ENCODE assay signal across 8 cellular contexts in genomic region chr9:40991741-40992471, GRCh38.
DNase-seq lines count a peak whose midpoint lies in the region; ATAC-seq and TF ChIP-seq lines count a peak whose summit lies in the region.
"Not testable (repeated sequence)": the region's sequence is repeated elsewhere in the genome, so short reads cannot be mapped to it uniquely, and the experiment has no call there.

No MANE protein-coding gene starts in this region.

- H3K27ac ChIP-seq in ACC112 (ENCODE audit: low read depth, low read length) = peak overlapping the region; percentile 70
- H3K27ac ChIP-seq in epithelial cell of prostate = peak overlapping the region; percentile 87
- peak overlapping the region; percentile 90 to 91 for H3K27ac ChIP-seq in lung (ENCODE audit: low read depth in 1 of 2, low read length in 1 of 2)

- peak overlapping the region; percentile 93 for H3K9ac ChIP-seq in NT2/D1 (ENCODE audit: insufficient read length, low read depth)

- H3K27me3 ChIP-seq in ACC112 (ENCODE audit: insufficient read depth, low read length); NT2/D1 (ENCODE audit: insufficient read depth, insufficient read length); lung (ENCODE audit: control insufficient read depth, insufficient read depth): not testable (repeated sequence)

- H2AFZ ChIP-seq in ACC112 (ENCODE audit: low read length, unreplicated experiment) = peak overlapping the region; percentile 92

- peaks cover 37% of the 10 kb centered on the region for H3K4me1 Mint-ChIP-seq in activated T-cell treated with anti-CD3 and anti-CD28 coated beads, Interleukin-2, amount 50 U/mL, for 24 hours (ENCODE audit: low read depth)

- peaks cover 12% of the 10 kb centered on the region for H3K4me1 ChIP-seq in ACC112 (ENCODE audit: control insufficient read depth, insufficient read depth, low read length, unreplicated experiment)
- not testable (repeated sequence) for H3K4me1 ChIP-seq in NT2/D1 (ENCODE audit: insufficient read depth, insufficient read length); lung (ENCODE audit: control insufficient read depth in 2 of 2, insufficient read depth in 2 of 2, low read length in 2 of 2)

- H3K79me2 ChIP-seq in ACC112 (ENCODE audit: control insufficient read depth, insufficient read depth, low read length, unreplicated experiment) = peaks cover 13% of the 10 kb centered on the region

- H3K36me3 ChIP-seq in ACC112 (ENCODE audit: insufficient read depth, low read length); NT2/D1 (ENCODE audit: insufficient read depth, insufficient read length, low read length); lung (ENCODE audit: control insufficient read depth in 2 of 2, insufficient read depth in 2 of 2, low read length in 2 of 2): not testable (repeated sequence)

- peak; percentile 97 for DNase-seq in NT2/D1 (ENCODE audit: low read depth, low spot score)
- DNase-seq in activated T-cell treated with anti-CD3 and anti-CD28 coated beads, Interleukin-2, amount 50 U/mL, for 24 hours = peak; percentile 99
- DNase-seq in epithelial cell of prostate (ENCODE audit: low read depth, low spot score) = peak; percentile 89
- peak; percentile 99 for DNase-seq in lung (ENCODE audit: low spot score)
- peak; percentile 89 to 97 for DNase-seq in stimulated activated CD4-positive, alpha-beta T cell treated with anti-CD3 and anti-CD28 coated beads, Interleukin-1b, Interleukin-23, amount 100 ng/mL, for 1 hour (ENCODE audit: low read depth in 2 of 2)

- ATAC-seq in GM18867 (IDR thresholded peaks at IDR 0.05; ENCODE audit: unreplicated experiment) = peak; percentile 100
- peak; percentile 100 for ATAC-seq in HG02884 (IDR thresholded peaks at IDR 0.05; ENCODE audit: unreplicated experiment)
- ATAC-seq in lung (ENCODE audit: insufficient read depth, low FRiP score) = peak; percentile 100

- WGBS in lung, 2 donors = 7 to 9% methylated on average over 54 of the region's 54 CpGs

- not testable (repeated sequence) for H3K27ac Mint-ChIP-seq in activated T-cell treated with anti-CD3 and anti-CD28 coated beads, Interleukin-2, amount 50 U/mL, for 24 hours

- not testable (repeated sequence) for H3K4me3 Mint-ChIP-seq in activated T-cell treated with anti-CD3 and anti-CD28 coated beads, Interleukin-2, amount 50 U/mL, for 24 hours

- peak; percentile 47 for TF ChIP-seq CTCF in lung (IDR thresholded peaks at IDR 0.05; ENCODE audit: control extremely low read depth, extremely low read depth)

- H3K4me3 ChIP-seq in ACC112 (ENCODE audit: low read depth, low read length) (peak overlapping the region; percentile 86), NT2/D1 (ENCODE audit: insufficient read length, low read depth) (peak overlapping the region; percentile 84), lung (peak overlapping the region; percentile 72)

- H3K9me3 ChIP-seq in NT2/D1 (ENCODE audit: insufficient read depth, low read length); lung (ENCODE audit: control insufficient read depth in 2 of 2, insufficient read depth in 1 of 2, low read length in 1 of 2): not testable (repeated sequence)

- not testable (repeated sequence) for H3K27me3 Mint-ChIP-seq in activated T-cell treated with anti-CD3 and anti-CD28 coated beads, Interleukin-2, amount 50 U/mL, for 24 hours

- H3K36me3 Mint-ChIP-seq in activated T-cell treated with anti-CD3 and anti-CD28 coated beads, Interleukin-2, amount 50 U/mL, for 24 hours (ENCODE audit: low read depth) = peaks cover 58% of the 10 kb centered on the region

- H3K9me3 Mint-ChIP-seq in activated T-cell treated with anti-CD3 and anti-CD28 coated beads, Interleukin-2, amount 50 U/mL, for 24 hours = not testable (repeated sequence)

Comparison
In these comparisons a context has a peak if more than half of its experiments do, and no peak if none do; other contexts are left out.
1. Peak in every context shown above with its lines: DNase-seq, ATAC-seq, H3K4me3 ChIP-seq and H3K27ac ChIP-seq.